In the genomic region with DNA sequence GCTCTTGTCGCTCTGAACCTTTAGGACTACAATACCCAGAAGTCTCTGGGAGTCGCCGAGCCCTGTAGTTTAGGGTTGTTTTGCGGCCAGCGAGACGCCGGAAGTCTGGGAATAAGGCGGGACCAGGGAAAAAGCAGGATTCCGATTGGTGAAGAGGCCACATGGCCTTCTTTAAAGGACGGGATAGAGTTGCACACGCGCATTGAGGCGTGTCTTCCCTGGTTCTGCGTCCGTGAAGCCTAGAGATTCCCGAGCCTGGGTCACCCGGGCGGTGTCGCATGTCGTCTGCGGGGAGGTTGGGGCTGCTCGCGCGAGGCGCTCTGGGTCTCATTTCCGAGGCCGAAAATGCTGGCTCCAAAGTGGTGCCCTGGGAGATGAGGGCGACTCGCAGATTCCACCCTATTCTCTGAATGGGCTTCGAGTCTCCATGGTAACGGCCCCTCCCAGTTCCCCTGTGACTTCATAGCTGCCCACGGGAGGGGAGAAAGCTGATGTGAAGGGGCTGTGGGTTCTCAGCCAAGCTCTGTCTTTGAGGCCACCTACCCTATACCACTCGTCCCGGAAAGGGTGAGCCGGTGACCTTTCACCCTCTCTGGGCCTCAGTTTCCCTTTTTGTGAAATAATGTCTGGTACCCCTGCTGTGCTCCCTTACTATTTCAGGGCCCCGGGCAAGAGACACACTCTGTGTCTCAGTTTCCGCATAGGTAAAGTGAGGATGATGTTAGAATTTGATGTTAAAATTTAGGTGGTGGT, we compare ENCODE assay signal across 2 cellular contexts.
A peak's percentile ranks its signal among the peaks of the same experiment; 100 is the strongest.
TF ChIP-seq lines count a peak whose summit lies in the region.

No MANE protein-coding gene starts in this region.

TF ChIP-seq in HCT116, 20 proteins besides CTCF, POLR2A, EP300 and RAD21 (continued from another document):
- TF ChIP-seq, protein P1, sequence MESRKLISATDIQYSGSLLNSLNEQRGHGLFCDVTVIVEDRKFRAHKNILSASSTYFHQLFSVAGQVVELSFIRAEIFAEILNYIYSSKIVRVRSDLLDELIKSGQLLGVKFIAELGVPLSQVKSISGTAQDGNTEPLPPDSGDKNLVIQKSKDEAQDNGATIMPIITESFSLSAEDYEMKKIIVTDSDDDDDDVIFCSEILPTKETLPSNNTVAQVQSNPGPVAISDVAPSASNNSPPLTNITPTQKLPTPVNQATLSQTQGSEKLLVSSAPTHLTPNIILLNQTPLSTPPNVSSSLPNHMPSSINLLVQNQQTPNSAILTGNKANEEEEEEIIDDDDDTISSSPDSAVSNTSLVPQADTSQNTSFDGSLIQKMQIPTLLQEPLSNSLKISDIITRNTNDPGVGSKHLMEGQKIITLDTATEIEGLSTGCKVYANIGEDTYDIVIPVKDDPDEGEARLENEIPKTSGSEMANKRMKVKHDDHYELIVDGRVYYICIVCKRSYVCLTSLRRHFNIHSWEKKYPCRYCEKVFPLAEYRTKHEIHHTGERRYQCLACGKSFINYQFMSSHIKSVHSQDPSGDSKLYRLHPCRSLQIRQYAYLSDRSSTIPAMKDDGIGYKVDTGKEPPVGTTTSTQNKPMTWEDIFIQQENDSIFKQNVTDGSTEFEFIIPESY (IDR thresholded peaks at IDR 0.05; ENCODE audit: extremely low read depth, insufficient replicate concordance, low read length) = no peak
- TF ChIP-seq, protein P2, sequence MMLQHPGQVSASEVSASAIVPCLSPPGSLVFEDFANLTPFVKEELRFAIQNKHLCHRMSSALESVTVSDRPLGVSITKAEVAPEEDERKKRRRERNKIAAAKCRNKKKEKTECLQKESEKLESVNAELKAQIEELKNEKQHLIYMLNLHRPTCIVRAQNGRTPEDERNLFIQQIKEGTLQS (IDR thresholded peaks at IDR 0.05) = no peak
- TF ChIP-seq CEBPB (IDR thresholded peaks at IDR 0.05; ENCODE audit: low read depth) = no peak
- no peak for TF ChIP-seq SRF (IDR thresholded peaks at IDR 0.05; ENCODE audit: low read depth)
- peak; percentile 44; the same call in 1 of the 2 replicates for TF ChIP-seq ELF1 (IDR thresholded peaks at IDR 0.05; ENCODE audit: borderline replicate concordance, low read depth)
- TF ChIP-seq EZH2phosphoT487 (IDR thresholded peaks at IDR 0.05; ENCODE audit: borderline replicate concordance) = no peak
- TF ChIP-seq ZFX (IDR thresholded peaks at IDR 0.05) = no peak
- no peak; the same call in 1 of the 2 replicates for TF ChIP-seq SP1 (IDR thresholded peaks at IDR 0.05; ENCODE audit: low read depth)
TF ChIP-seq in HCT116: peak in this region for 2.

TF ChIP-seq in neural cell, 6 proteins besides CTCF, POLR2A, EP300 and RAD21 (continued from another document):
- TF ChIP-seq, protein P3, sequence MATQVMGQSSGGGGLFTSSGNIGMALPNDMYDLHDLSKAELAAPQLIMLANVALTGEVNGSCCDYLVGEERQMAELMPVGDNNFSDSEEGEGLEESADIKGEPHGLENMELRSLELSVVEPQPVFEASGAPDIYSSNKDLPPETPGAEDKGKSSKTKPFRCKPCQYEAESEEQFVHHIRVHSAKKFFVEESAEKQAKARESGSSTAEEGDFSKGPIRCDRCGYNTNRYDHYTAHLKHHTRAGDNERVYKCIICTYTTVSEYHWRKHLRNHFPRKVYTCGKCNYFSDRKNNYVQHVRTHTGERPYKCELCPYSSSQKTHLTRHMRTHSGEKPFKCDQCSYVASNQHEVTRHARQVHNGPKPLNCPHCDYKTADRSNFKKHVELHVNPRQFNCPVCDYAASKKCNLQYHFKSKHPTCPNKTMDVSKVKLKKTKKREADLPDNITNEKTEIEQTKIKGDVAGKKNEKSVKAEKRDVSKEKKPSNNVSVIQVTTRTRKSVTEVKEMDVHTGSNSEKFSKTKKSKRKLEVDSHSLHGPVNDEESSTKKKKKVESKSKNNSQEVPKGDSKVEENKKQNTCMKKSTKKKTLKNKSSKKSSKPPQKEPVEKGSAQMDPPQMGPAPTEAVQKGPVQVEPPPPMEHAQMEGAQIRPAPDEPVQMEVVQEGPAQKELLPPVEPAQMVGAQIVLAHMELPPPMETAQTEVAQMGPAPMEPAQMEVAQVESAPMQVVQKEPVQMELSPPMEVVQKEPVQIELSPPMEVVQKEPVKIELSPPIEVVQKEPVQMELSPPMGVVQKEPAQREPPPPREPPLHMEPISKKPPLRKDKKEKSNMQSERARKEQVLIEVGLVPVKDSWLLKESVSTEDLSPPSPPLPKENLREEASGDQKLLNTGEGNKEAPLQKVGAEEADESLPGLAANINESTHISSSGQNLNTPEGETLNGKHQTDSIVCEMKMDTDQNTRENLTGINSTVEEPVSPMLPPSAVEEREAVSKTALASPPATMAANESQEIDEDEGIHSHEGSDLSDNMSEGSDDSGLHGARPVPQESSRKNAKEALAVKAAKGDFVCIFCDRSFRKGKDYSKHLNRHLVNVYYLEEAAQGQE (IDR thresholded peaks at IDR 0.05; ENCODE audit: borderline replicate concordance) = no peak
